ENCODE assay signal across 19 cellular contexts in genomic region chr9:127076860-127077657, GRCh38. TPM values are rescaled to one million over a fixed set of nuclear protein-coding genes. Genes with fewer than 3 reads are reported as not detected.
DNase-seq lines count a peak whose midpoint lies in the region; ATAC-seq and TF ChIP-seq lines count a peak whose summit lies in the region.
"Had no signal": no experiment of that assay in that cellular context is flagged by ENCODE, and none has a peak within 500 bp of the region (broad histone marks: within the 10 kb centered on the region; RNA-seq: fewer than 3 reads in every experiment).

No MANE protein-coding gene starts in this region.

- H3K9me3 Mint-ChIP-seq in osteocyte (ENCODE audit: unreplicated experiment) = peaks cover 8% of the 10 kb centered on the region

- H3K4me3 ChIP-seq in GM23248 (no peak overlapping the region), gastroesophageal sphincter (no peak overlapping the region)
- H3K4me3 ChIP-seq: SK-N-MC had no signal

- no peaks in the 10 kb centered on the region for H3K79me2 ChIP-seq in GM23248 (ENCODE audit: insufficient read depth)

- no peaks in the 10 kb centered on the region for H3K27me3 ChIP-seq in GM23248 (replicated peaks; ENCODE audit: insufficient read depth)
- no peaks in the 10 kb centered on the region for H3K27me3 ChIP-seq in gastroesophageal sphincter
- H3K27me3 ChIP-seq: brain microvascular endothelial cell had no signal

- TF ChIP-seq CTCF in gastroesophageal sphincter (IDR thresholded peaks at IDR 0.05) (no peak), osteocyte (IDR thresholded peaks at IDR 0.05) (no peak)

- H3K4me1 ChIP-seq in GM23248 (ENCODE audit: insufficient read depth) = 0 out of 2 replicates have a peak, but pooled peaks cover 6% of the 10 kb centered on the region
- H3K4me1 ChIP-seq in gastroesophageal sphincter = peaks cover 0 to 37% (median 6%) of the 10 kb centered on the region in 3 donors

- WGBS in GM23248 (ENCODE audit: low coverage in 1 of 2, low lambda C conversion rate in 2 of 2, missing lambda C conversion rate in 2 of 2), 2 experiments = 65 to 74% methylated on average over 5 of the region's 5 CpGs
- 64 to 74% methylated on average over 3 to 4 of the region's 5 CpGs for WGBS in gastroesophageal sphincter (ENCODE audit: low coverage in 1 of 2), 2 donors

- no peak overlapping the region for H3K4me2 ChIP-seq in GM23248 (ENCODE audit: unreplicated experiment)

- H3F3A ChIP-seq in GM23248 (ENCODE audit: insufficient read depth) = peaks cover 7% of the 10 kb centered on the region; the same call in 1 of the 2 replicates

- H3K27ac ChIP-seq in GM23248 (no peak overlapping the region), gastroesophageal sphincter (peak overlapping the region in 2 of 4 donors; percentile 7 to 19)
- H3K27ac ChIP-seq: brain microvascular endothelial cell, SK-N-MC had no signal

- H3K27me3 Mint-ChIP-seq in T-helper 17 cell (no peaks in the 10 kb centered on the region), osteocyte (ENCODE audit: unreplicated experiment) (no peaks in the 10 kb centered on the region)

- H3K9ac ChIP-seq in GM23248 = no peak overlapping the region

- H3K36me3 ChIP-seq in GM23248 (ENCODE audit: low read depth) (no peaks in the 10 kb centered on the region), gastroesophageal sphincter (peaks cover 0 to 4% of the 10 kb centered on the region in 2 donors)
- H3K36me3 ChIP-seq: brain microvascular endothelial cell had no signal

- H3K9me3 ChIP-seq in GM23248 (ENCODE audit: low read depth) (peaks cover 3% of the 10 kb centered on the region), T-helper 17 cell (ENCODE audit: control insufficient read depth, low read length, poor library complexity, severe bottlenecking) (no peaks in the 10 kb centered on the region), gastroesophageal sphincter (peaks cover 0 to 3% (median 0%) of the 10 kb centered on the region in 3 donors)

- H3K4me1 Mint-ChIP-seq in T-helper 17 cell (peaks cover 8% of the 10 kb centered on the region), osteocyte (ENCODE audit: unreplicated experiment) (no peaks in the 10 kb centered on the region)
- H3K4me1 Mint-ChIP-seq: activated naive CD8-positive, alpha-beta T cell treated with anti-CD3 and anti-CD28 coated beads, Interleukin-2, amount 50 U/mL, for 24 hours had no signal

- no peaks in the 10 kb centered on the region for H3K9me2 ChIP-seq in GM23248 (ENCODE audit: insufficient read depth)

- H3K4me3 Mint-ChIP-seq in T-helper 17 cell (peak overlapping the region; percentile 16), osteocyte (ENCODE audit: unreplicated experiment) (no peak overlapping the region)
- H3K4me3 Mint-ChIP-seq: activated naive CD8-positive, alpha-beta T cell treated with anti-CD3 and anti-CD28 coated beads, Interleukin-2, amount 50 U/mL, for 24 hours; CD8-positive, alpha-beta memory T cell had no signal

- DNase-seq in GM23248 = peak; percentile 14
- DNase-seq in T-helper 17 cell = no peak
- DNase-seq in osteocyte (ENCODE audit: extremely low spot score, unreplicated experiment) = peak; percentile 46
- DNase-seq in NCI-H345 treated with DMSO at 0.1 percent for 48 hours (lab: John Stamatoyannopoulos, UW; ENCODE audit: unreplicated experiment) = no peak
- DNase-seq in DMS79 (lab: John Stamatoyannopoulos, UW) = no peak
- DNase-seq: activated CD4-positive, alpha-beta T cell treated with anti-CD3 and anti-CD28 coated beads for 4 hours; activated naive CD8-positive, alpha-beta T cell treated with anti-CD3 and anti-CD28 coated beads, Interleukin-2, amount 50 U/mL, for 24 hours; brain microvascular endothelial cell; CD8-positive, alpha-beta memory T cell; cortex of kidney; foreskin fibroblast; NCI-H1436 treated with DMSO at 0.1 percent for 48 hours; NCI-H226; stimulated activated CD4-positive, alpha-beta T cell treated with anti-CD3 and anti-CD28 coated beads, Interleukin-15, amount 100 ng/mL, for 24 hours; T1000 had no signal

- no peak overlapping the region for H3K27ac Mint-ChIP-seq in T-helper 17 cell
- H3K27ac Mint-ChIP-seq in osteocyte (ENCODE audit: unreplicated experiment) = no peak overlapping the region
- H3K27ac Mint-ChIP-seq: activated naive CD8-positive, alpha-beta T cell treated with anti-CD3 and anti-CD28 coated beads, Interleukin-2, amount 50 U/mL, for 24 hours had no signal

- H2AFZ ChIP-seq in GM23248 = no peak overlapping the region

- no peak for TF ChIP-seq POLR2A in gastroesophageal sphincter (IDR thresholded peaks at IDR 0.05)

- TF ChIP-seq EP300 in gastroesophageal sphincter (IDR thresholded peaks at IDR 0.05) = no peak

- H3K36me3 Mint-ChIP-seq in T-helper 17 cell (ENCODE audit: low read depth) (peaks cover 9% of the 10 kb centered on the region), osteocyte (ENCODE audit: unreplicated experiment) (peaks cover 3% of the 10 kb centered on the region)

- ATAC-seq in T-helper 17 cell (no peak), gastroesophageal sphincter (peak; percentile 32), GM21786 (IDR thresholded peaks at IDR 0.05; ENCODE audit: unreplicated experiment) (no peak), HG03457 (IDR thresholded peaks at IDR 0.05; ENCODE audit: unreplicated experiment) (no peak)
- ATAC-seq: activated naive CD8-positive, alpha-beta T cell treated with anti-CD3 and anti-CD28 coated beads, Interleukin-2, amount 50 U/mL, for 24 hours had no signal

- in situ Hi-C loops in GM23248 (cut with MboI) = no loop called here

- H4K20me1 ChIP-seq in GM23248 (ENCODE audit: insufficient read depth) = no peaks in the 10 kb centered on the region

RNA-seq across cellular contexts. Expression of gene ANGPTL2, which starts 45.4 kb away (rescaled TPM):
- total RNA-seq in GM23248 (2014; rRNA removed; shearing (Covaris generic)) = 9.0 and 12.3 TPM in 2 replicates
- polyA plus RNA-seq in GM23248 (2016; fragmentation: Nextera tagmentation; extraction: Ambion mirVana) = 8.8 and 9.5 TPM in 2 replicates
- total RNA-seq in T-helper 17 cell (under 1 TPM in 1 of 2 donors, not detected in 1; 0.10 TPM), gastroesophageal sphincter (10 to 100 TPM; 36.5 to 52.5 (median 50.8) TPM), osteocyte (34.8 and 40.0 TPM in 2 replicates)
- total RNA-seq: CD8-positive, alpha-beta memory T cell had no signal
- polyA plus RNA-seq: CD8-positive, alpha-beta memory T cell had no signal

Comparison
In these comparisons a context has a peak if more than half of its experiments do, and no peak if none do; other contexts are left out.
1. DNase-seq: peak in GM23248 (single experiment) and osteocyte (single experiment); none in T-helper 17 cell (0 of 3), NCI-H345 treated with DMSO at 0.1 percent for 48 hours (single experiment) and DMS79 (single experiment).